ENCODE assay signal across 7 cellular contexts in genomic region chr16:57045694-57046381, GRCh38. TPM values are rescaled to one million over a fixed set of nuclear protein-coding genes. Genes with fewer than 3 reads are reported as not detected.
DNase-seq lines count a peak whose midpoint lies in the region; ATAC-seq, FAIRE-seq and TF ChIP-seq lines count a peak whose summit lies in the region.

No MANE protein-coding gene starts in this region.

- H3K4me3 ChIP-seq in pancreas (no peak overlapping the region), MG63 (no peak overlapping the region)

- intact Hi-C loops in Right ventricle myocardium superior (cut with DNase I), result loop anchor here (5.0 kb wide), 1 partner anchor 179 kb away; the partner anchor contains the start of gene SLC12A3
- intact Hi-C loops in pancreas (cut with DNase I), result no loop called here

- H3K36me3 Mint-ChIP-seq in activated naive CD8-positive, alpha-beta T cell, result peaks cover 8% of the 10 kb centered on the region

- H3K9me3 ChIP-seq in pancreas (no peaks in the 10 kb centered on the region), MG63 (no peaks in the 10 kb centered on the region)

- no peaks in the 10 kb centered on the region for H3K36me3 ChIP-seq in pancreas
- H3K36me3 ChIP-seq in MG63, result peaks cover 13% of the 10 kb centered on the region

- H3K27ac ChIP-seq in pancreas, result no peak overlapping the region

- FAIRE-seq in pancreas (lab: Jason Lieb, UNC), result no peak

- H3K4me3 Mint-ChIP-seq in activated naive CD8-positive, alpha-beta T cell, result peak overlapping the region; percentile 49

- H3K27me3 ChIP-seq in pancreas (no peaks in the 10 kb centered on the region), MG63 (no peaks in the 10 kb centered on the region)

- WGBS in pancreas, 2 donors, result 36 to 37% methylated on average over 13 of the region's 13 CpGs

- TF ChIP-seq CTCF in GM12873 (IDR thresholded peaks at IDR 0.05; ENCODE audit: insufficient read depth, low read depth, low read length, missing control alignments) (peak; percentile 84), pancreas (IDR thresholded peaks at IDR 0.05) (peak in 3 of 4 donors; percentile 12 to 29 (median 25))

- no peaks in the 10 kb centered on the region for H3K4me1 ChIP-seq in pancreas

- peak; percentile 49 for DNase-seq in NCI-H1092 (lab: John Stamatoyannopoulos, UW)
- peak; percentile 86 for DNase-seq in Right ventricle myocardium superior
- DNase-seq in pancreas, result peak in 4 of 6 donors; percentile 35 to 66 (median 46)
- no peak for DNase-seq in NOMO-1 treated with dmso at 0.1 percent for 144 hours (lab: John Stamatoyannopoulos, UW; ENCODE audit: unreplicated experiment)
- no peak for DNase-seq in MG63

- no peaks in the 10 kb centered on the region for H3K9me3 Mint-ChIP-seq in activated naive CD8-positive, alpha-beta T cell (ENCODE audit: low read depth)

- no peaks in the 10 kb centered on the region for H3K27me3 Mint-ChIP-seq in activated naive CD8-positive, alpha-beta T cell

- peaks cover 55% of the 10 kb centered on the region for H3K4me1 Mint-ChIP-seq in activated naive CD8-positive, alpha-beta T cell (ENCODE audit: low read depth)

- peak; percentile 90 for ATAC-seq in Right ventricle myocardium superior (ENCODE audit: poor library complexity)
- peak in 3 of 4 donors; percentile 78 to 84 (median 79) for ATAC-seq in pancreas

- H3K27ac Mint-ChIP-seq in activated naive CD8-positive, alpha-beta T cell, result peak overlapping the region; percentile 95

RNA-seq across cellular contexts. Expression of gene CPNE2, which starts 46.5 kb away (rescaled TPM):
- 13.3 TPM for total RNA-seq in Right ventricle myocardium superior
- 10 to 100 TPM in 1 of 6 donors, 1 to 10 TPM in 5; 3.2 to 12.4 (median 4.3) TPM for total RNA-seq in pancreas
- 10 to 100 TPM; 14.8 to 17.1 TPM for polyA plus RNA-seq in pancreas
- total RNA-seq in MG63 (2014; rRNA removed; shearing (Covaris generic); ENCODE audit: low replicate concordance), result 45.8 and 50.1 TPM in 2 replicates

RNA-seq across cellular contexts. Expression of gene NLRC5, which starts 56.5 kb away (rescaled TPM):
- total RNA-seq in Right ventricle myocardium superior, result 9.9 TPM
- 10 to 100 TPM in 2 of 6 donors, 1 to 10 TPM in 4; 4.6 to 18.5 (median 6.0) TPM for total RNA-seq in pancreas
- 10 to 100 TPM; 20.1 to 26.6 TPM for polyA plus RNA-seq in pancreas
- 4.9 and 11.7 TPM in 2 replicates for total RNA-seq in MG63 (2014; rRNA removed; shearing (Covaris generic); ENCODE audit: low replicate concordance)

Comparison
In these comparisons a context has a peak if more than half of its experiments do, and no peak if none do; other contexts are left out.
1. DNase-seq: peak in NCI-H1092 (single experiment), Right ventricle myocardium superior (single experiment) and pancreas (4 of 6); none in NOMO-1 treated with dmso at 0.1 percent for 144 hours (single experiment) and MG63 (single experiment).